ENCODE assay signal across 16 cellular contexts in genomic region chr14:105358140-105358846, GRCh38. TPM values are rescaled to one million over a fixed set of nuclear protein-coding genes. Genes with fewer than 3 reads are reported as not detected.
"Had no signal": no experiment of that assay in that cellular context is flagged by ENCODE, and none has a peak within 500 bp of the region (broad histone marks: within the 10 kb centered on the region; RNA-seq: fewer than 3 reads in every experiment).

No MANE protein-coding gene starts in this region.

- H3K27ac ChIP-seq: epithelial cell of prostate, esophagus squamous epithelium, neutrophil, suprapubic skin, thyroid gland, vagina had no signal

- H3K4me1 ChIP-seq: esophagus squamous epithelium, suprapubic skin, thyroid gland, vagina had no signal

- H3K36me3 ChIP-seq: neutrophil, thyroid gland had no signal

- H3K9me3 ChIP-seq: esophagus squamous epithelium, neutrophil, suprapubic skin, thyroid gland, vagina had no signal

- ATAC-seq: effector memory CD8-positive, alpha-beta T cell had no signal

- DNase-seq: cerebellar nuclear complex; effector memory CD8-positive, alpha-beta T cell; esophagus squamous epithelium; foreskin fibroblast; mesenchymal stem cell; naive B cell; nephron progenitor cell; small intestine; stimulated activated CD4-positive, alpha-beta T cell treated with anti-CD3 and anti-CD28 coated beads, Interleukin-12 subunit alpha, Interleukin-12 subunit beta, amount 100 ng/mL, for 4 hours; stimulated activated naive CD4-positive, alpha-beta T cell; thyroid gland had no signal

- H3K4me3 ChIP-seq: esophagus squamous epithelium, lung, suprapubic skin, thyroid gland, vagina had no signal

- H3K27me3 ChIP-seq: esophagus squamous epithelium, suprapubic skin, thyroid gland, vagina had no signal

RNA-seq across cellular contexts. Expression of gene TEX22, which starts 40.0 kb away (rescaled TPM):
- total RNA-seq: vagina had no signal
